ENCODE assay signal across 28 cellular contexts in genomic region chr9:91646702-91647101, GRCh38.
"Had no signal": no experiment of that assay in that cellular context is flagged by ENCODE, and none has a peak within 500 bp of the region (broad histone marks: within the 10 kb centered on the region; RNA-seq: fewer than 3 reads in every experiment).

No MANE protein-coding gene starts in this region.

- H3K4me1 ChIP-seq: stomach, suprapubic skin, testis, thyroid gland, tibial artery, tibial nerve, transverse colon, upper lobe of left lung, upper lobe of right lung, uterus, vagina had no signal

- DNase-seq: stimulated activated CD4-positive, alpha-beta T cell treated with anti-CD3 and anti-CD28 coated beads, Interleukin-2, amount 100 ng/mL, for 48 hours; stimulated activated CD4-positive, alpha-beta T cell treated with anti-CD3 and anti-CD28 coated beads, Interleukin-4, amount 100 ng/mL, for 1 hour; stimulated activated CD4-positive, alpha-beta T cell treated with anti-CD3 and anti-CD28 coated beads, Interleukin-4, amount 100 ng/mL, for 24 hours; stimulated activated CD4-positive, alpha-beta T cell treated with anti-CD3 and anti-CD28 coated beads, Interleukin-4, amount 100 ng/mL, for 4 hours; stimulated activated CD8-positive, alpha-beta memory T cell treated with anti-CD3 and anti-CD28 coated beads, Interleukin-4, amount 100 ng/mL, for 48 hours; stimulated activated naive B cell treated with anti-CD40 and anti-IgM and Interleukin-4, amounts not matched to agents 10 μg/mL and 1 μg/mL and 100 μg/mL, for 72 hours; stimulated activated naive CD4-positive, alpha-beta T cell treated with Interleukin-2 at 50 U/mL for 16 hours; stimulated activated naive CD8-positive, alpha-beta T cell treated with anti-CD3 and anti-CD28 coated beads, Interleukin-15, amount 100 ng/mL, for 72 hours; stimulated activated naive CD8-positive, alpha-beta T cell treated with anti-CD3 and anti-CD28 coated beads, Interleukin-15, Interleukin-2, amounts not matched to agents 100 U/mL and 50 U/mL, for 24 hours; stomach; substantia nigra; testis; thyroid gland; tibial artery; transverse colon; trophoblast cell; upper lobe of left lung; upper lobe of right lung; uterus had no signal

- H3K27me3 ChIP-seq: testis, thyroid gland, tibial nerve, transverse colon, upper lobe of left lung, upper lobe of right lung, uterus, vagina had no signal

- H3K27ac ChIP-seq: stomach, suprapubic skin, testis, thoracic aorta, thyroid gland, tibial artery, tibial nerve, transverse colon, upper lobe of left lung, upper lobe of right lung, uterus, vagina had no signal

- ATAC-seq: stimulated activated naive CD8-positive, alpha-beta T cell treated with anti-CD3 and anti-CD28 coated beads, Interleukin-15, amount 100 ng/mL, for 72 hours; stimulated activated naive CD8-positive, alpha-beta T cell treated with anti-CD3 and anti-CD28 coated beads, Interleukin-15, Interleukin-2, amounts not matched to agents 100 U/mL and 50 U/mL, for 24 hours had no signal

- H3K36me3 ChIP-seq: stomach, suprapubic skin, thoracic aorta, thyroid gland, tibial artery, tibial nerve, transverse colon, upper lobe of left lung, upper lobe of right lung, uterus, vagina had no signal

- H3K9me3 ChIP-seq: suprapubic skin, testis, thoracic aorta, thyroid gland, transverse colon, upper lobe of right lung, uterus, vagina had no signal

- H3K27ac Mint-ChIP-seq: stimulated activated effector memory CD8-positive, alpha-beta T cell treated with anti-CD3 and anti-CD28 coated beads, Interleukin-12 subunit alpha, Interleukin-12 subunit beta, amount 100 ng/mL, for 72 hours; stimulated activated memory B cell treated with anti-CD40 and anti-IgM and Interleukin-4, amounts not matched to agents 10 μg/mL and 1 μg/mL and 100 μg/mL, for 72 hours; stimulated activated naive B cell treated with anti-CD40 and anti-IgM and Interleukin-4, amounts not matched to agents 10 μg/mL and 1 μg/mL and 100 μg/mL, for 72 hours; stimulated activated naive CD8-positive, alpha-beta T cell treated with anti-CD3 and anti-CD28 coated beads, Interleukin-15, Interleukin-2, amounts not matched to agents 100 ng/mL and 50 ng/mL, for 24 hours; type B pancreatic cell had no signal

- H3K4me3 ChIP-seq: stomach, suprapubic skin, testis, thoracic aorta, thyroid gland, tibial artery, tibial nerve, transverse colon, upper lobe of left lung, upper lobe of right lung, uterus, vagina had no signal

- H3K36me3 Mint-ChIP-seq: stimulated activated effector memory CD8-positive, alpha-beta T cell treated with anti-CD3 and anti-CD28 coated beads, Interleukin-12 subunit alpha, Interleukin-12 subunit beta, amount 100 ng/mL, for 72 hours; stimulated activated memory B cell treated with anti-CD40 and anti-IgM and Interleukin-4, amounts not matched to agents 10 μg/mL and 1 μg/mL and 100 μg/mL, for 72 hours; type B pancreatic cell had no signal

- H3K9me3 Mint-ChIP-seq: stimulated activated memory B cell treated with anti-CD40 and anti-IgM and Interleukin-4, amounts not matched to agents 10 μg/mL and 1 μg/mL and 100 μg/mL, for 72 hours; stimulated activated naive B cell treated with anti-CD40 and anti-IgM and Interleukin-4, amounts not matched to agents 10 μg/mL and 1 μg/mL and 100 μg/mL, for 72 hours had no signal

- FAIRE-seq: urothelium cell line had no signal
